ENCODE assay signal across 9 cellular contexts in genomic region chr17:57384219-57384618, GRCh38.
"Had no signal": no experiment of that assay in that cellular context is flagged by ENCODE, and none has a peak within 500 bp of the region (broad histone marks: within the 10 kb centered on the region; RNA-seq: fewer than 3 reads in every experiment).

No MANE protein-coding gene starts in this region.

- ATAC-seq: HCT116, HepG2 had no signal

- H3K27me3 Mint-ChIP-seq: IgD-negative memory B cell had no signal

- H3K4me3 ChIP-seq: GM23248, HAP-1 had no signal

- H3K9me3 ChIP-seq: HAP-1 had no signal

- H2AFZ ChIP-seq: GM23248 had no signal

- H3K27ac Mint-ChIP-seq: HFFc6, IgD-negative memory B cell had no signal

- H3K4me3 Mint-ChIP-seq: HFFc6 had no signal

- H3K27ac ChIP-seq: GM23248, HL-60 had no signal

- H3K9ac ChIP-seq: GM23248 had no signal

- DNase-seq: GM23248, GOT3, H7, HFFc6 had no signal

- FAIRE-seq: HepG2 had no signal
